Comparison of ENCODE assay signal across 8 cellular contexts in the genomic region with DNA sequence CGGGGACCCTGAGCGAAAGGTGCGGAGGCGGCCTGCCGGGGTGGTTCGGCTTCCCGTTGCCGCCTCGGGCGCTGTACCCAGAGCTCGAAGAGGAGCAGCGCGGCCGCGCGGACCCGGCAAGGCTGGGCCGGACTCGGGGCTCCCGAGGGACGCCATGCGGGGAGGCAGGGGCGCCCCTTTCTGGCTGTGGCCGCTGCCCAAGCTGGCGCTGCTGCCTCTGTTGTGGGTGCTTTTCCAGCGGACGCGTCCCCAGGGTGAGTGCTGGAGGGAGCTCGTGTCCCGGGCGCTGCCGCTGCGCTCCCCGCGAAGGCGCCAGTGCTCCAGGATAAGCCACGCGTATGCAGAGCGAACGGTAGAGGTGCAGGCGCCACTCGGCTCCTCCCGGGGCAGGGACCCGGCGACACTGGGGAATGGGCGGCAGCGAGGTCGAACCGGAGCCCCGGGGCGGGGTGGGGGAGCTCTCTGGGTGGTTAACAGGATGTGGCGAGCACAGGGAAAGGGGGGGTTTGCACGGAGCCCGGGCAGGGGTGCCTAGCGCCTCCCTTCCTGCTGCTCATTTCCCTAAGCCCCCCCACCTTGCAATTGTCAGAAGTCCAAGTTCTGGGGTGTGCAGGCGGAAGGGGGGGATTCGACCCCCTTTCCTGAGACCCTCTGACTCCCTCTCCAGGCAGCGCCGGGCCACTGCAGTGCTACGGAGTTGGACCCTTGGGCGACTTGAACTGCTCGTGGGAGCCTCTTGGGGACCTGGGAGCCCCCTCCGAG. TPM values are rescaled to one million over a fixed set of nuclear protein-coding genes. Genes with fewer than 3 reads are reported as not detected.
DNase-seq lines count a peak whose midpoint lies in the region; ATAC-seq and TF ChIP-seq lines count a peak whose summit lies in the region.

IL27RA (plus strand) TSS at position 44 of the 762 bp plus-strand sequence; CDS start at position 155, 111 bp downstream.

- H3K4me1 ChIP-seq in endocrine pancreas (ENCODE audit: control insufficient read depth, insufficient read depth, low read length) (no peaks in the 10 kb centered on the region), mucosa of descending colon (ENCODE audit: low read depth) (peaks cover 8% of the 10 kb centered on the region)

- H3K36me3 ChIP-seq in endocrine pancreas (ENCODE audit: control insufficient read depth, insufficient read depth, low read length) (no peaks in the 10 kb centered on the region), mucosa of descending colon (ENCODE audit: low read depth) (no peaks in the 10 kb centered on the region)

- H3K4me3 ChIP-seq in endocrine pancreas (ENCODE audit: control insufficient read depth, insufficient read depth, low read length) (peak within 1 kb of the TSS; percentile 24), mucosa of descending colon (peak within 1 kb of the TSS; percentile 26)

- H3K9ac ChIP-seq in endocrine pancreas (ENCODE audit: control insufficient read depth, insufficient read depth, low read length): peak within 1 kb of the TSS; percentile 30

- DNase-seq in NCI-H69 (lab: John Stamatoyannopoulos, UW) (peak; percentile 83), mucosa of descending colon (peak; percentile 69 to 90 (median 78)), NCI-H2029 treated with DMSO at 0.1 percent for 48 hours (lab: John Stamatoyannopoulos, UW) (no peak)
- DNase-seq in activated CD8-positive, alpha-beta memory T cell treated with anti-CD3 and anti-CD28 coated beads for 24 hours: peak; percentile 91
- peak; percentile 34 to 64 for DNase-seq in stimulated activated CD8-positive, alpha-beta memory T cell treated with anti-CD3 and anti-CD28 coated beads, Interleukin-4, amount 100 ng/mL, for 4 hours (ENCODE audit: low read depth in 2 of 2, low spot score in 1 of 2)

- no peaks in the 10 kb centered on the region for H3K9me3 ChIP-seq in endocrine pancreas (ENCODE audit: control insufficient read depth, low read length)
- no peaks in the 10 kb centered on the region for H3K9me3 ChIP-seq in mucosa of descending colon

- no peaks in the 10 kb centered on the region for H3K27me3 ChIP-seq in endocrine pancreas (ENCODE audit: control insufficient read depth, insufficient read depth, low read length)

- intact Hi-C loops in mucosa of descending colon (cut with DNase I, micrococcal nuclease): no loop called here

- ATAC-seq in HG02885 (IDR thresholded peaks at IDR 0.05; ENCODE audit: poor library complexity, unreplicated experiment) (peak; percentile 58), mucosa of descending colon (peak; percentile 86)

- TF ChIP-seq CTCF in mucosa of descending colon (IDR thresholded peaks at IDR 0.05): peak; percentile 46

- TF ChIP-seq POLR2A in GM10847 (IDR thresholded peaks at IDR 0.05; ENCODE audit: extremely low read depth, insufficient read length): peak; percentile 66

RNA-seq across cellular contexts. Expression of gene IL27RA, which starts in this region (rescaled TPM):
- total RNA-seq in mucosa of descending colon: 1 to 10 TPM; 2.0 to 3.1 (median 2.6) TPM
